Comparison of ENCODE assay signal across 17 cellular contexts in genomic region chr4:172666711-172667368, GRCh38.
DNase-seq lines count a peak whose midpoint lies in the region; ATAC-seq, FAIRE-seq and TF ChIP-seq lines count a peak whose summit lies in the region.
"Had no signal": no experiment of that assay in that cellular context is flagged by ENCODE, and none has a peak within 500 bp of the region (broad histone marks: within the 10 kb centered on the region; RNA-seq: fewer than 3 reads in every experiment).

No MANE protein-coding gene starts in this region.

- no peaks in the 10 kb centered on the region for H3K4me1 Mint-ChIP-seq in type B pancreatic cell (ENCODE audit: unreplicated experiment)
- H3K4me1 Mint-ChIP-seq in activated T-cell treated with anti-CD3 and anti-CD28 coated beads, Interleukin-2, amount 50 U/mL, for 4 hours (ENCODE audit: low read depth) = no peaks in the 10 kb centered on the region
- H3K4me1 Mint-ChIP-seq: naive B cell had no signal

- H3K9me3 ChIP-seq in HepG2 (ENCODE audit: low read length) (peaks cover 33% of the 10 kb centered on the region), right lobe of liver (no peaks in the 10 kb centered on the region)
- H3K9me3 ChIP-seq: breast epithelium, psoas muscle, SJSA1, thoracic aorta had no signal

- H4K20me1 ChIP-seq in HepG2 (ENCODE audit: insufficient read depth, low read length) = no peaks in the 10 kb centered on the region

- ATAC-seq in HepG2 (no peak), right lobe of liver (no peak), HG03354 (IDR thresholded peaks at IDR 0.05; ENCODE audit: poor library complexity, severe bottlenecking, unreplicated experiment) (no peak)
- no peak for ATAC-seq in activated T-cell treated with anti-CD3 and anti-CD28 coated beads, Interleukin-2, amount 50 U/mL, for 4 hours
- ATAC-seq: effector memory CD8-positive, alpha-beta T cell; left colon; psoas muscle had no signal

- no peaks in the 10 kb centered on the region for H3K79me2 ChIP-seq in HepG2 (ENCODE audit: insufficient read depth, low read length)

- no peak overlapping the region for H3K4me3 ChIP-seq in HepG2 (replicated peaks in 1 of 3; ENCODE audit: insufficient read depth in 1 of 3, low read depth in 2 of 3, low read length in 3 of 3)
- H3K4me3 ChIP-seq in right lobe of liver = no peak overlapping the region
- H3K4me3 ChIP-seq in fibroblast of pulmonary artery (replicated peaks; ENCODE audit: low read depth, low read length) = no peak overlapping the region
- H3K4me3 ChIP-seq: breast epithelium, psoas muscle, SJSA1, thoracic aorta had no signal

- peak; percentile 23; the same call in 1 of the 2 replicates for TF ChIP-seq CTCF in HepG2 (CRISPR knock-in tag; IDR thresholded peaks at IDR 0.05)
- TF ChIP-seq CTCF in right lobe of liver (IDR thresholded peaks at IDR 0.05) = no peak
- TF ChIP-seq CTCF in fibroblast of pulmonary artery (IDR thresholded peaks at IDR 0.05; ENCODE audit: low read length, missing control alignments) = no peak
- TF ChIP-seq CTCF in type B pancreatic cell (conservative IDR thresholded peaks at IDR 0.05) = peak; percentile 20

- no peak overlapping the region for H3K4me2 ChIP-seq in HepG2 (ENCODE audit: low read depth, low read length)

- no peak overlapping the region for H2AFZ ChIP-seq in HepG2 (ENCODE audit: low read length)

- POLR2A ChIA-PET in HepG2 (lab: Yijun Ruan, JAX) = no interaction called here

- H3K27ac Mint-ChIP-seq in type B pancreatic cell = no peak overlapping the region
- H3K27ac Mint-ChIP-seq: effector memory CD8-positive, alpha-beta T cell; naive B cell had no signal

- H3K36me3 ChIP-seq in HepG2 (replicated peaks in 1 of 2; ENCODE audit: control insufficient read depth in 1 of 2, insufficient read depth in 2 of 2, low read length in 2 of 2) = no peaks in the 10 kb centered on the region
- no peaks in the 10 kb centered on the region for H3K36me3 ChIP-seq in right lobe of liver
- H3K36me3 ChIP-seq: breast epithelium, SJSA1, thoracic aorta had no signal

- no peak overlapping the region for H3K4me3 Mint-ChIP-seq in type B pancreatic cell
- no peak overlapping the region for H3K4me3 Mint-ChIP-seq in activated T-cell treated with anti-CD3 and anti-CD28 coated beads, Interleukin-2, amount 50 U/mL, for 4 hours
- H3K4me3 Mint-ChIP-seq: effector memory CD8-positive, alpha-beta T cell; naive B cell had no signal

- H3K27me3 Mint-ChIP-seq in type B pancreatic cell = peaks cover 10% of the 10 kb centered on the region
- H3K27me3 Mint-ChIP-seq in activated T-cell treated with anti-CD3 and anti-CD28 coated beads, Interleukin-2, amount 50 U/mL, for 4 hours (ENCODE audit: low read depth) = no peaks in the 10 kb centered on the region
- H3K27me3 Mint-ChIP-seq: effector memory CD8-positive, alpha-beta T cell; naive B cell had no signal

- FAIRE-seq in HepG2 (lab: Jason Lieb, UNC) = no peak

- no peaks in the 10 kb centered on the region for H3K36me3 Mint-ChIP-seq in type B pancreatic cell
- no peaks in the 10 kb centered on the region for H3K36me3 Mint-ChIP-seq in activated T-cell treated with anti-CD3 and anti-CD28 coated beads, Interleukin-2, amount 50 U/mL, for 4 hours (ENCODE audit: insufficient read depth)
- H3K36me3 Mint-ChIP-seq: naive B cell had no signal

- DNase-seq in HepG2 (ENCODE audit: low spot score) (no peak), right lobe of liver (no peak), SK-MEL-5 (ENCODE audit: low read depth, low spot score) (peak; percentile 84), fibroblast of pulmonary artery (ENCODE audit: low read depth) (peak; percentile 10), type B pancreatic cell (ENCODE audit: extremely low spot score, unreplicated experiment) (no peak), NCI-H1436 treated with DMSO at 0.1 percent for 48 hours (lab: John Stamatoyannopoulos, UW) (no peak)
- no peak for DNase-seq in activated T-cell treated with anti-CD3 and anti-CD28 coated beads, Interleukin-2, amount 50 U/mL, for 4 hours
- DNase-seq: activated naive CD4-positive, alpha-beta T cell treated with Interleukin-2 at 50 U/mL for 16 hours; effector memory CD8-positive, alpha-beta T cell; left colon; naive B cell; NK-92 treated with Interleukin-12 subunit alpha and Interleukin-12 subunit beta, amount 100 ng/mL, for 24 hours; psoas muscle had no signal

- TF ChIP-seq RAD21 in HepG2 (CRISPR knock-in tag; IDR thresholded peaks at IDR 0.05) = no peak

- no peaks in the 10 kb centered on the region for H3K4me1 ChIP-seq in HepG2 (ENCODE audit: insufficient read depth, low read length)
- no peaks in the 10 kb centered on the region for H3K4me1 ChIP-seq in right lobe of liver
- H3K4me1 ChIP-seq: breast epithelium, psoas muscle, SJSA1 had no signal

- in situ Hi-C loops in HepG2 (cut with HindIII; ENCODE audit: extremely low pct_ligation_motif_present, low pct_unique_long_range_greater_than_20kb) = no loop called here
- in situ Hi-C loops in SK-MEL-5 (cut with HindIII; ENCODE audit: low pct_unique_long_range_greater_than_20kb, low sequenced_read_pairs) = no loop called here

- H3K9me3 Mint-ChIP-seq in type B pancreatic cell = no peaks in the 10 kb centered on the region
- peaks cover 4% of the 10 kb centered on the region for H3K9me3 Mint-ChIP-seq in activated T-cell treated with anti-CD3 and anti-CD28 coated beads, Interleukin-2, amount 50 U/mL, for 4 hours

- H3K27ac ChIP-seq in HepG2 (ENCODE audit: extremely low read length, insufficient read depth, low read length) (no peak overlapping the region), right lobe of liver (no peak overlapping the region)
- H3K27ac ChIP-seq: breast epithelium, psoas muscle, SJSA1, thoracic aorta had no signal

- WGBS in HepG2 (ENCODE audit: low lambda C conversion rate) = 13% methylated on average over 6 of the region's 6 CpGs
- 62% methylated on average over 6 of the region's 6 CpGs for WGBS in right lobe of liver (ENCODE audit: insufficient coverage, low coverage, low lambda C conversion rate, missing lambda C conversion rate)

- no peaks in the 10 kb centered on the region; a peak in 1 of 5 replicates for H3K27me3 ChIP-seq in HepG2 (ENCODE audit: control insufficient read depth in 1 of 2, insufficient read depth in 2 of 2, low read length in 2 of 2)
- no peaks in the 10 kb centered on the region for H3K27me3 ChIP-seq in right lobe of liver
- H3K27me3 ChIP-seq: breast epithelium, SJSA1 had no signal

- TF ChIP-seq EP300 in HepG2 (IDR thresholded peaks at IDR 0.05; ENCODE audit: low read depth in 2 of 2, low read length in 2 of 2) (no peak), HepG2 (CRISPR knock-in tag; IDR thresholded peaks at IDR 0.05; ENCODE audit: borderline replicate concordance) (no peak)

- TF ChIP-seq POLR2A in HepG2 (IDR thresholded peaks at IDR 0.05; ENCODE audit: insufficient read depth in 1 of 2, low read depth in 2 of 2, low read length in 2 of 2) = no peak
- no peak for TF ChIP-seq POLR2A in right lobe of liver (IDR thresholded peaks at IDR 0.05)

- CTCF ChIA-PET in HepG2 (lab: Yijun Ruan, JAX; ENCODE audit: low intra/inter-chr PET ratio, low total read pairs) = no interaction called here

- no peak overlapping the region for H3K9ac ChIP-seq in HepG2 (ENCODE audit: insufficient read depth, low read depth, low read length)

- BruUV-seq in HepG2 (replicated peaks; lab: Mats Ljungman, UMichigan) = no TSS peak

- intact Hi-C loops in HepG2 (cut with micrococcal nuclease; ENCODE audit: unreplicated experiment) (no loop called here), right lobe of liver (cut with DNase I) (no loop called here)

TF ChIP-seq in HepG2, 621 proteins besides CTCF, POLR2A, EP300 and RAD21 (continues in another document):
- TF ChIP-seq AGO1 (IDR thresholded peaks at IDR 0.05; ENCODE audit: low read depth, low read length, poor library complexity, severe bottlenecking) (no peak), NR3C1 (CRISPR knock-in tag; IDR thresholded peaks at IDR 0.05) (no peak), ARNT (IDR thresholded peaks at IDR 0.05) (no peak), PRPF4 (IDR thresholded peaks at IDR 0.05; ENCODE audit: low read depth, low read length, poor library complexity, severe bottlenecking) (no peak), HDAC2 (CRISPR knock-in tag; IDR thresholded peaks at IDR 0.05) (no peak), ZFP62 (CRISPR knock-in tag; IDR thresholded peaks at IDR 0.05) (no peak), TSC22D2 (CRISPR knock-in tag; IDR thresholded peaks at IDR 0.05; ENCODE audit: borderline replicate concordance) (no peak), ZFY (CRISPR knock-in tag; IDR thresholded peaks at IDR 0.05) (no peak), TP53 (CRISPR knock-in tag; conservative IDR thresholded peaks at IDR 0.05) (no peak), SRF (IDR thresholded peaks at IDR 0.05; ENCODE audit: low read depth, low read length) (no peak), ZBTB3 (CRISPR knock-in tag; IDR thresholded peaks at IDR 0.05; ENCODE audit: borderline replicate concordance, low read depth) (no peak), IKZF4 (CRISPR knock-in tag; IDR thresholded peaks at IDR 0.05; ENCODE audit: borderline replicate concordance, low read depth, not compliant biosample characterization) (no peak), KAT8 (CRISPR knock-in tag; IDR thresholded peaks at IDR 0.05) (no peak), FOSL1 (CRISPR knock-in tag; IDR thresholded peaks at IDR 0.05; ENCODE audit: borderline replicate concordance) (no peak), SPEN (CRISPR knock-in tag; IDR thresholded peaks at IDR 0.05; ENCODE audit: low read depth) (no peak), MTF2 (CRISPR knock-in tag; IDR thresholded peaks at IDR 0.05; ENCODE audit: borderline replicate concordance) (no peak)

Comparison
In these comparisons a context has a peak if more than half of its experiments do, and no peak if none do; other contexts are left out.
1. CTCF ChIP-seq: peak in HepG2 (single experiment) and type B pancreatic cell (single experiment); none in right lobe of liver (0 of 4) and fibroblast of pulmonary artery (single experiment).
2. DNase-seq: peak in SK-MEL-5 (single experiment) and fibroblast of pulmonary artery (single experiment); none in HepG2 (single experiment), right lobe of liver (0 of 3), type B pancreatic cell (single experiment), activated T-cell treated with anti-CD3 and anti-CD28 coated beads, Interleukin-2, amount 50 U/mL, for 4 hours (single experiment) and NCI-H1436 treated with DMSO at 0.1 percent for 48 hours (single experiment).